ENCODE assay signal across 11 cellular contexts in the genomic region with DNA sequence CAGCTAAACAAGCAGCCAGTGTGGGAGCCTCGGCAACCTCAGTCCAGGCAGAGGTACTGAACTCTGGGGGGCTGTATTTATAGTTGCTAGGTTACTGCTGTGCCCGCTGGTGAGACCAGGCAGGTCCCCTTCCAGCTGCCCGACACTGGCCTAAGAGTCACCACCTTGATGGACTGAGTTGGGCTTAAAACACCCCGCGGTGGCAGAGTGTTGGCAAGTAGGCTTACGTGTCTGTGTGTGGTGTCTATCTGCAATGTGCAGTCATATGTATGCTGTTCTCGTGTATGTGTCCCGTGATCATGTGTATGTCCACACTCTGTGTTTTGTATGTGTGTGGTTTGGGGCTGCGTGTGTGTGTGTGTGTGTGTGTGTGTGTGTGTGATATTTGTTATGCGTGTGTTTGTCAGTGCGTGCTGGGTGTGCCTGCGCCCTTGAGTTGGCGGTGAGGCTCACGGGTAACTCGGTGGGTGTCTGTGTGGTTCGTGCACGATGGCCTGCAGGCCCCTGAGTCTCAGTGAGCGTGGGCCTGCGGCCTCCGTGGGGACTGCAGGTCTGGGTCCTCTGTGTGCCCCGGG.
DNase-seq lines count a peak whose midpoint lies in the region; ATAC-seq and TF ChIP-seq lines count a peak whose summit lies in the region.
"Had no signal": no experiment of that assay in that cellular context is flagged by ENCODE, and none has a peak within 500 bp of the region (broad histone marks: within the 10 kb centered on the region; RNA-seq: fewer than 3 reads in every experiment).

No MANE protein-coding gene starts in this region.

- no peak overlapping the region for H3K27ac Mint-ChIP-seq in CD8-positive, alpha-beta T cell
- H3K27ac Mint-ChIP-seq in T-helper 17 cell (peak overlapping the region; percentile 84), endodermal cell (no peak overlapping the region)

- peaks cover 75% of the 10 kb centered on the region for H3K27me3 ChIP-seq in CD8-positive, alpha-beta T cell (ENCODE audit: insufficient read depth, low read length)
- peaks cover 89% of the 10 kb centered on the region for H3K27me3 ChIP-seq in endodermal cell (ENCODE audit: control insufficient read depth, insufficient read depth, low read length, poor library complexity, severe bottlenecking)
- H3K27me3 ChIP-seq in parathyroid adenoma (ENCODE audit: control insufficient read depth, insufficient read depth, low read length): peaks cover 20% of the 10 kb centered on the region

- peaks cover 29% of the 10 kb centered on the region for H3K4me1 Mint-ChIP-seq in CD8-positive, alpha-beta T cell (ENCODE audit: low read depth)
- peaks cover 37% of the 10 kb centered on the region for H3K4me1 Mint-ChIP-seq in T-helper 17 cell
- H3K4me1 Mint-ChIP-seq in endodermal cell: peaks cover 47% of the 10 kb centered on the region

- H3K4me3 Mint-ChIP-seq in CD8-positive, alpha-beta T cell: peak overlapping the region; percentile 82
- H3K4me3 Mint-ChIP-seq in T-helper 17 cell (peak overlapping the region; percentile 85), endodermal cell (peak overlapping the region; percentile 14)

- CTCF ChIA-PET in CD8-positive, alpha-beta T cell (lab: Charles Lee): interaction anchor here (1.4 to 4.8 kb wide), 4 partner anchors 10 to 50 kb away, joined by 3 to 37 read pairs (median 8); no protein-coding TSS in a partner anchor

- no peaks in the 10 kb centered on the region for H3K79me2 ChIP-seq in parathyroid adenoma

- POLR2A ChIA-PET in CD8-positive, alpha-beta T cell (lab: Charles Lee): interaction anchor here (0.7 kb wide), 2 partner anchors 18 to 209 kb away, joined by 3 read pairs; no protein-coding TSS in a partner anchor

- no peaks in the 10 kb centered on the region for H3K9me3 Mint-ChIP-seq in CD8-positive, alpha-beta T cell
- no peaks in the 10 kb centered on the region for H3K9me3 Mint-ChIP-seq in endodermal cell

- H3K27ac ChIP-seq in CD8-positive, alpha-beta T cell (ENCODE audit: low read depth, low read length): no peak overlapping the region
- H3K27ac ChIP-seq in endodermal cell (ENCODE audit: low read depth, low read length): no peak overlapping the region
- no peak overlapping the region for H3K27ac ChIP-seq in parathyroid adenoma

- intact Hi-C loops in CD8-positive, alpha-beta T cell (cut with DNase I, micrococcal nuclease): loop anchor here in 1 of 2 experiments (2.0 kb wide), 1 partner anchor 14 kb away; no protein-coding TSS in a partner anchor

- H3K9ac ChIP-seq in endodermal cell (ENCODE audit: extremely low read depth, low read length, poor library complexity, severe bottlenecking) (no peak overlapping the region), parathyroid adenoma (no peak overlapping the region)

- H3K4me2 ChIP-seq in parathyroid adenoma (ENCODE audit: low read length): peak overlapping the region; percentile 96

- DNase-seq in CD8-positive, alpha-beta T cell: no peak
- DNase-seq in T-helper 17 cell: no peak
- DNase-seq in endodermal cell: no peak
- DNase-seq in NCI-H226: no peak
- no peak for DNase-seq in NCI-H2227 (lab: John Stamatoyannopoulos, UW; ENCODE audit: unreplicated experiment)
- no peak for DNase-seq in G401 (ENCODE audit: low spot score)
- DNase-seq in NCI-H82 treated with DMSO at 0.1 percent for 48 hours (lab: John Stamatoyannopoulos, UW; ENCODE audit: unreplicated experiment): no peak
- DNase-seq: DMS153, NCI-H1417 treated with DMSO at 0.1 percent for 48 hours had no signal

- H3K36me3 ChIP-seq in CD8-positive, alpha-beta T cell (ENCODE audit: insufficient read depth, low read length): no peaks in the 10 kb centered on the region
- H3K36me3 ChIP-seq in endodermal cell (ENCODE audit: control insufficient read depth, insufficient read depth, low read length) (no peaks in the 10 kb centered on the region), parathyroid adenoma (ENCODE audit: control insufficient read depth, insufficient read depth, low read length) (no peaks in the 10 kb centered on the region)

- H3K9me3 ChIP-seq in CD8-positive, alpha-beta T cell (ENCODE audit: low read length): no peaks in the 10 kb centered on the region
- no peaks in the 10 kb centered on the region for H3K9me3 ChIP-seq in T-helper 17 cell (ENCODE audit: control insufficient read depth, low read length, poor library complexity, severe bottlenecking)
- H3K9me3 ChIP-seq in endodermal cell (ENCODE audit: control insufficient read depth, low read length): no peaks in the 10 kb centered on the region
- H3K9me3 ChIP-seq in parathyroid adenoma (ENCODE audit: control insufficient read depth, low read length): no peaks in the 10 kb centered on the region

- no peaks in the 10 kb centered on the region for H3K36me3 Mint-ChIP-seq in CD8-positive, alpha-beta T cell
- H3K36me3 Mint-ChIP-seq in T-helper 17 cell (ENCODE audit: low read depth) (peaks cover 8% of the 10 kb centered on the region), endodermal cell (ENCODE audit: low read depth) (no peaks in the 10 kb centered on the region)

- in situ Hi-C loops in G401 (cut with HindIII; ENCODE audit: low sequenced_read_pairs): loop anchor here (5.0 kb wide), 1 partner anchor 63 kb away; no protein-coding TSS in a partner anchor

- peaks cover 77% of the 10 kb centered on the region for H3K27me3 Mint-ChIP-seq in CD8-positive, alpha-beta T cell (ENCODE audit: low read depth)
- H3K27me3 Mint-ChIP-seq in T-helper 17 cell (peaks cover 93% of the 10 kb centered on the region), endodermal cell (ENCODE audit: insufficient read depth) (peaks cover 77% of the 10 kb centered on the region)

- 0 to 16% methylated on average over 1 to 21 of the region's 21 CpGs for WGBS in endodermal cell (ENCODE audit: insufficient coverage in 1 of 2, insufficient read length in 1 of 2), 2 experiments

- H2AFZ ChIP-seq in parathyroid adenoma: no peak overlapping the region

- no peak for TF ChIP-seq CTCF in CD8-positive, alpha-beta T cell (IDR thresholded peaks at IDR 0.05)
- TF ChIP-seq CTCF in endodermal cell (conservative IDR thresholded peaks at IDR 0.05) (no peak), parathyroid adenoma (IDR thresholded peaks at IDR 0.05) (no peak)

- no peak for ATAC-seq in CD8-positive, alpha-beta T cell
- ATAC-seq in T-helper 17 cell: peak; percentile 11
- ATAC-seq: HCT116 had no signal

- H3K4me1 ChIP-seq in CD8-positive, alpha-beta T cell (ENCODE audit: insufficient read depth, low read length): peaks cover 33% of the 10 kb centered on the region
- H3K4me1 ChIP-seq in endodermal cell (ENCODE audit: control insufficient read depth, insufficient read depth, low read length) (peaks cover 18% of the 10 kb centered on the region), parathyroid adenoma (no peaks in the 10 kb centered on the region)

- H3K4me3 ChIP-seq in CD8-positive, alpha-beta T cell (ENCODE audit: low read depth, low read length): no peak overlapping the region
- no peak overlapping the region for H3K4me3 ChIP-seq in endodermal cell (ENCODE audit: low read length)
- H3K4me3 ChIP-seq in parathyroid adenoma (ENCODE audit: low read depth, low read length): peak overlapping the region; percentile 59

Comparison
In these comparisons a context has a peak if more than half of its experiments do, and no peak if none do; other contexts are left out.
1. H3K4me3 Mint-ChIP-seq: peak in every context shown above with its lines; median percentile 85 in T-helper 17 cell; 82 in CD8-positive, alpha-beta T cell; 14 in endodermal cell.